Comparison of ENCODE assay signal across 20 cellular contexts in the genomic region with DNA sequence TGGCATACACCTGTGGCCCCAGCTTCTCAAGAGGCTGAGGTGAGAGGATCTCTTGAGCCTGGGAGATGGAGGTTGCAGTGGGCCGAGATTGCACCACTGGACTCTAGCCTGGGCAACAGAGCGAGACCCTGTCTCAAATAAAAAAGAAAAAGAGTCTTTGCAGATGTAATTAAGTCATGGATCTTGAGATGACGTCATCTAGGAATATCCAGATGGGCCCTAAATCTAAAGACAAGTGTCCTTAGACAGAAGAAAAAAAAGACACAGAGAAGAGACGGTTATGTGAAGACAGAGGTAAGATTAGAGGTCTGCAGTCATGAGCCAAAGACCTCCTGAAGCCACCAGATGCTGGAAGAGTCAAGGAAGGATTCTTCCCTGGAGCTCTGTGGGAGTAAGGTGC.
A peak's percentile ranks its signal among the peaks of the same experiment; 100 is the strongest.
DNase-seq lines count a peak whose midpoint lies in the region; ATAC-seq, FAIRE-seq and TF ChIP-seq lines count a peak whose summit lies in the region.
"Had no signal": no experiment of that assay in that cellular context is flagged by ENCODE, and none has a peak within 500 bp of the region (broad histone marks: within the 10 kb centered on the region; RNA-seq: fewer than 3 reads in every experiment).

No MANE protein-coding gene starts in this region.

- H3K36me3 Mint-ChIP-seq in neural crest cell (ENCODE audit: low read depth): no peaks in the 10 kb centered on the region
- H3K36me3 Mint-ChIP-seq: CD14-positive monocyte; CD8-positive, alpha-beta memory T cell had no signal

- no peak overlapping the region for H3K23ac ChIP-seq in trophoblast cell (ENCODE audit: low read length)

- no peak overlapping the region for H3K4ac ChIP-seq in trophoblast cell (ENCODE audit: low read depth, low read length)

- ATAC-seq in GM12878: no peak
- ATAC-seq in HG03025 (IDR thresholded peaks at IDR 0.05; ENCODE audit: low FRiP score, unreplicated experiment): no peak
- ATAC-seq in Right ventricle myocardium inferior: no peak

- no TSS peak for BruUV-seq in GM12878 (replicated peaks; lab: Mats Ljungman, UMichigan)

- H2BK120ac ChIP-seq in trophoblast cell (ENCODE audit: insufficient read depth, low read length, poor library complexity): no peak overlapping the region

- no peak overlapping the region for H3K14ac ChIP-seq in trophoblast cell (ENCODE audit: low read length)

- no peak overlapping the region for H3K4me3 Mint-ChIP-seq in neural crest cell
- H3K4me3 Mint-ChIP-seq: CD14-positive monocyte; CD4-positive, alpha-beta T cell; CD8-positive, alpha-beta memory T cell; HFFc6 had no signal

- H2AK5ac ChIP-seq in trophoblast cell (ENCODE audit: low read length): no peak overlapping the region

- H3K27me3 Mint-ChIP-seq in neural crest cell (ENCODE audit: low read depth): no peaks in the 10 kb centered on the region
- H3K27me3 Mint-ChIP-seq: CD4-positive, alpha-beta T cell had no signal

- peak overlapping the region; percentile 45 for H3K27ac Mint-ChIP-seq in neural crest cell (ENCODE audit: unreplicated experiment)
- H3K27ac Mint-ChIP-seq: CD14-positive monocyte; CD4-positive, alpha-beta T cell; CD8-positive, alpha-beta memory T cell; HFFc6 had no signal

- no peak for DNase-seq in GM12878 (ENCODE audit: low read depth, low spot score)
- no peak for DNase-seq in neural crest cell (ENCODE audit: low read depth, low spot score)
- no peak for DNase-seq in Right ventricle myocardium inferior (ENCODE audit: missing footprints)
- no peak for DNase-seq in trophoblast cell
- DNase-seq: CD8-positive, alpha-beta memory T cell; DMS 273 treated with DMSO at 0.1 percent for 48 hours; DMS79; EL; GDM1; GOT3; HFFc6 had no signal

- no peak for TF ChIP-seq EP300 in GM12878 (IDR thresholded peaks at IDR 0.05; ENCODE audit: borderline replicate concordance in 1 of 2, control insufficient read depth in 1 of 2, low read depth in 2 of 2, low read length in 2 of 2)

- SMC1A ChIA-PET in GM12878 (lab: Charles Lee; ENCODE audit: uncharacterized antibody, unreplicated experiment): interaction anchor here (0.6 to 0.8 kb wide), 2 partner anchors 48 to 92 kb away, joined by 3 read pairs; no protein-coding TSS in a partner anchor

- H3K79me1 ChIP-seq in trophoblast cell (ENCODE audit: low read length): peaks cover 19% of the 10 kb centered on the region

- FAIRE-seq in GM12878 (lab: Jason Lieb, UNC): no peak
- FAIRE-seq: D721Med, GM12891, GM18507, H54 had no signal

- intact Hi-C loops in GM12878 (cut with micrococcal nuclease; ENCODE audit: unreplicated experiment) (no loop called here), Right ventricle myocardium inferior (cut with DNase I) (loop anchor here (5.0 kb wide), 1 partner anchor 69 kb away; no protein-coding TSS in a partner anchor)

- no peak overlapping the region for H4K12ac ChIP-seq in trophoblast cell (ENCODE audit: low read depth, low read length)

- POLR2A ChIA-PET in GM12878 (lab: Charles Lee): no interaction called here

- H3K9me3 Mint-ChIP-seq in neural crest cell: no peaks in the 10 kb centered on the region
- H3K9me3 Mint-ChIP-seq: CD4-positive, alpha-beta T cell; CD8-positive, alpha-beta memory T cell; HFFc6 had no signal

- H4K91ac ChIP-seq in trophoblast cell (ENCODE audit: low read depth, low read length): no peak overlapping the region

- no peak overlapping the region for H3K4me3 ChIP-seq in BLaER1 treated with 17β-estradiol and CSF1 and Interleukin-3, amounts not matched to agents 10 nM and 100 nM
- H3K4me3 ChIP-seq in GM12878: no peak overlapping the region
- no peak overlapping the region for H3K4me3 ChIP-seq in trophoblast cell (ENCODE audit: low read depth, low read length)
- H3K4me3 ChIP-seq: HAP-1 had no signal

- H3K27ac ChIP-seq in BLaER1 treated with 17β-estradiol and CSF1 and Interleukin-3, amounts not matched to agents 10 nM and 100 nM: no peak overlapping the region
- no peak overlapping the region for H3K27ac ChIP-seq in GM12878 (ENCODE audit: control insufficient read depth, insufficient read depth)
- H3K27ac ChIP-seq in trophoblast cell (ENCODE audit: low read depth, low read length): no peak overlapping the region

- H4K20me1 ChIP-seq in BLaER1 treated with 17β-estradiol and CSF1 and Interleukin-3, amounts not matched to agents 10 nM and 100 nM: no peaks in the 10 kb centered on the region; a peak in 2 of 22 replicates
- H4K20me1 ChIP-seq in GM12878 (ENCODE audit: control insufficient read depth, insufficient read depth): no peaks in the 10 kb centered on the region

- peak overlapping the region in 8 of 11 experiments; percentile 88 to 96 (median 94); a peak in 12 of 22 replicates for H3K4me2 ChIP-seq in BLaER1 treated with 17β-estradiol and CSF1 and Interleukin-3, amounts not matched to agents 10 nM and 100 nM
- H3K4me2 ChIP-seq in GM12878 (ENCODE audit: control insufficient read depth, insufficient read depth) (no peak overlapping the region), trophoblast cell (ENCODE audit: low read length) (no peak overlapping the region)

- H3K4me1 Mint-ChIP-seq in neural crest cell: peaks cover 49% of the 10 kb centered on the region
- H3K4me1 Mint-ChIP-seq: CD14-positive monocyte had no signal

- WGBS in GM12878 (ENCODE audit: insufficient coverage, insufficient replicate concordance, low lambda C conversion rate, missing lambda C conversion rate): 57% methylated on average over 4 of the region's 4 CpGs
- WGBS in trophoblast cell (ENCODE audit: extremely low coverage, insufficient coverage, insufficient read length): no CpG with 5 or more reads among the region's 4 CpGs

- no peak for TF ChIP-seq RAD21 in GM12878 (IDR thresholded peaks at IDR 0.05; ENCODE audit: insufficient read depth, low read depth, low read length)

- H3K18ac ChIP-seq in trophoblast cell (ENCODE audit: low read length): no peak overlapping the region

- TF ChIP-seq CTCF in GM12878 (IDR thresholded peaks at IDR 0.05 in 2 of 3, conservative IDR thresholded peaks at IDR 0.05 in 1 of 3; ENCODE audit: control insufficient read depth in 2 of 3, extremely low read depth in 1 of 3, insufficient read depth in 1 of 3, low read depth in 3 of 3, low read length in 3 of 3) (no peak), neural crest cell (conservative IDR thresholded peaks at IDR 0.05) (no peak)

- H3K4me1 ChIP-seq in BLaER1 treated with 17β-estradiol and CSF1 and Interleukin-3, amounts not matched to agents 10 nM and 100 nM: peaks cover 18 to 68% (median 56%) of the 10 kb centered on the region in 10 experiments
- H3K4me1 ChIP-seq in GM12878 (ENCODE audit: control insufficient read depth, insufficient read depth, low read length) (peaks cover 29% of the 10 kb centered on the region), trophoblast cell (ENCODE audit: control insufficient read depth in 1 of 2, insufficient read depth in 2 of 2, low read length in 2 of 2) (peaks cover 10 to 17% of the 10 kb centered on the region in 2 experiments)
- H3K4me1 ChIP-seq: HAP-1 had no signal

- peaks cover 0 to 21% (median 10%) of the 10 kb centered on the region in 11 experiments; a peak in 3 of 22 replicates for H3K9me3 ChIP-seq in BLaER1 treated with 17β-estradiol and CSF1 and Interleukin-3, amounts not matched to agents 10 nM and 100 nM (replicated peaks in 1 of 11)
- H3K9me3 ChIP-seq in GM12878 (replicated peaks; ENCODE audit: control insufficient read depth, insufficient read depth, low read length) (no peaks in the 10 kb centered on the region; the same call in 2 of the 3 replicates), trophoblast cell (ENCODE audit: insufficient read depth, low read depth, low read length) (no peaks in the 10 kb centered on the region)
- H3K9me3 ChIP-seq: HAP-1 had no signal

- H2BK12ac ChIP-seq in trophoblast cell (ENCODE audit: low read length): no peak overlapping the region

- H3K79me2 ChIP-seq in GM12878 (ENCODE audit: control insufficient read depth, insufficient read depth, low read length): no peaks in the 10 kb centered on the region
- H3K79me2 ChIP-seq in trophoblast cell (ENCODE audit: control insufficient read depth, insufficient read depth, low read length, poor library complexity): peaks cover 2% of the 10 kb centered on the region

- CTCF ChIA-PET in GM12878 (lab: Yijun Ruan, JAX): no interaction called here

- TF ChIP-seq POLR2A in GM12878 (IDR thresholded peaks at IDR 0.05; ENCODE audit: low read depth, low read length): no peak

- H4K8ac ChIP-seq in trophoblast cell (ENCODE audit: low read depth, low read length): no peak overlapping the region

- H2BK5ac ChIP-seq in trophoblast cell (ENCODE audit: low read depth, low read length, poor library complexity): no peak overlapping the region

- no peak overlapping the region for H3K9ac ChIP-seq in BLaER1 treated with 17β-estradiol and CSF1 and Interleukin-3, amounts not matched to agents 10 nM and 100 nM
- no peak overlapping the region for H3K9ac ChIP-seq in GM12878 (ENCODE audit: control insufficient read depth, insufficient read depth, low read length)
- H3K9ac ChIP-seq in trophoblast cell (ENCODE audit: low read length): no peak overlapping the region

- no peaks in the 10 kb centered on the region for H3K36me3 ChIP-seq in BLaER1 treated with 17β-estradiol and CSF1 and Interleukin-3, amounts not matched to agents 10 nM and 100 nM
- H3K36me3 ChIP-seq in GM12878 (ENCODE audit: control insufficient read depth in 2 of 2, insufficient read depth in 2 of 2, low read length in 1 of 2) (no peaks in the 10 kb centered on the region), trophoblast cell (ENCODE audit: control insufficient read depth in 1 of 2, insufficient read depth in 2 of 2, low read length in 2 of 2) (no peaks in the 10 kb centered on the region)
- H3K36me3 ChIP-seq: HAP-1 had no signal

- in situ Hi-C loops in GM12878 (cut with MboI): no loop called here

- no peak overlapping the region for H2AFZ ChIP-seq in GM12878 (ENCODE audit: control insufficient read depth, low read depth, low read length)
- no peak overlapping the region for H2AFZ ChIP-seq in trophoblast cell (ENCODE audit: insufficient read depth, low read length, poor library complexity)

- H3K27me3 ChIP-seq in BLaER1 treated with 17β-estradiol and CSF1 and Interleukin-3, amounts not matched to agents 10 nM and 100 nM: peaks cover 0 to 6% (median 0%) of the 10 kb centered on the region in 11 experiments; a peak in 2 of 22 replicates
- no peaks in the 10 kb centered on the region for H3K27me3 ChIP-seq in GM12878 (replicated peaks in 1 of 2; ENCODE audit: control insufficient read depth in 2 of 2, insufficient read depth in 2 of 2, low read length in 1 of 2)
- H3K27me3 ChIP-seq in trophoblast cell (ENCODE audit: insufficient read depth, low read length): no peaks in the 10 kb centered on the region

- RAD21 ChIA-PET in GM12878 (lab: Charles Lee; ENCODE audit: unreplicated experiment): no interaction called here

TF ChIP-seq in GM12878, 131 proteins besides CTCF, POLR2A, EP300 and RAD21:
- peak; percentile 89 for TF ChIP-seq ATF7 (IDR thresholded peaks at IDR 0.05; ENCODE audit: low read depth)
- TF ChIP-seq KDM1A (IDR thresholded peaks at IDR 0.05; ENCODE audit: borderline replicate concordance): no peak

Comparison
In these comparisons a context has a peak if more than half of its experiments do, and no peak if none do; other contexts are left out.
1. H3K4me2 ChIP-seq: peak in BLaER1 treated with 17β-estradiol and CSF1 and Interleukin-3, amounts not matched to agents 10 nM and 100 nM (8 of 11); none in GM12878 (single experiment) and trophoblast cell (single experiment).